Comparison of ENCODE assay signal across 1 cellular context in genomic region chr1:66375125-66375524, GRCh38.
TF ChIP-seq lines count a peak whose summit lies in the region.

No MANE protein-coding gene starts in this region.

TF ChIP-seq in H1, 55 proteins besides CTCF, POLR2A, EP300 and RAD21 (continued from another document):
- TF ChIP-seq GTF2F1 (IDR thresholded peaks at IDR 0.05; ENCODE audit: borderline replicate concordance, low read depth, low read length) (no peak), EGR1 (IDR thresholded peaks at IDR 0.05; ENCODE audit: borderline replicate concordance, low read depth, low read length) (no peak), GABPA (IDR thresholded peaks at IDR 0.05; ENCODE audit: borderline replicate concordance, insufficient read depth, low read length) (no peak)
